Comparison of ENCODE assay signal across 7 cellular contexts in genomic region chr1:120944691-120945090, GRCh38. TPM values are rescaled to one million over a fixed set of nuclear protein-coding genes. Genes with fewer than 3 reads are reported as not detected.
"Had no signal": no experiment of that assay in that cellular context is flagged by ENCODE, and none has a peak within 500 bp of the region (broad histone marks: within the 10 kb centered on the region; RNA-seq: fewer than 3 reads in every experiment).

No MANE protein-coding gene starts in this region.

RNA-seq across cellular contexts. Expression of gene PPIAL4A, which starts 55.1 kb away (rescaled TPM):
- total RNA-seq: GM23248, H4, H7, HFFc6, HT-29, IMR-90, K562 had no signal
- polyA plus RNA-seq: GM23248, IMR-90, K562 had no signal
